Comparison of ENCODE assay signal across 1 cellular context in the genomic region with DNA sequence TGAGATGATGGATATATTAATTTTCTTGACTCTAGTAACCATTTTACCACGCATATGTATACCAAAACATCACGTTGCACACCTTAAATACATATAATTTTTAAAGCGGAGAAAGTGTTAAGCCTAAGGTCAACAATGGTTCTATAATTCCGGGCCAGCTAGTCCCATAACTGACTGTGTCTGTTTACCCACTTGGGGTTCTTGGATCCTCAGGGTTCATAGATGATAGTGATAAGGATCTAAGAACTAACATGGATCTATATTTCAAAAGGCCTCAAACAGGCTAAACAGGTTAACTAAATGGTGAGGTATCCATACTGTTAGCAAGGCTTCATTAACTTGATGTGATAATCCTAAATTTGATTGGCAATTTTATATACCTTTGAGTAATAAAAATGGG.
TF ChIP-seq lines count a peak whose summit lies in the region.

No MANE protein-coding gene starts in this region.

TF ChIP-seq in IMR-90, 13 proteins besides CTCF, POLR2A, EP300 and RAD21 (continued from another document):
- TF ChIP-seq, protein P1, sequence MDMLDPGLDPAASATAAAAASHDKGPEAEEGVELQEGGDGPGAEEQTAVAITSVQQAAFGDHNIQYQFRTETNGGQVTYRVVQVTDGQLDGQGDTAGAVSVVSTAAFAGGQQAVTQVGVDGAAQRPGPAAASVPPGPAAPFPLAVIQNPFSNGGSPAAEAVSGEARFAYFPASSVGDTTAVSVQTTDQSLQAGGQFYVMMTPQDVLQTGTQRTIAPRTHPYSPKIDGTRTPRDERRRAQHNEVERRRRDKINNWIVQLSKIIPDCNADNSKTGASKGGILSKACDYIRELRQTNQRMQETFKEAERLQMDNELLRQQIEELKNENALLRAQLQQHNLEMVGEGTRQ (IDR thresholded peaks at IDR 0.05; ENCODE audit: low read depth, low read length), result no peak
- TF ChIP-seq NFE2L2 (IDR thresholded peaks at IDR 0.05; ENCODE audit: low read depth, low read length) (no peak), MXI1 (IDR thresholded peaks at IDR 0.05; ENCODE audit: borderline replicate concordance, low read depth, low read length) (no peak)
